16 cellular contexts compared by ENCODE assay signal in the genomic region with DNA sequence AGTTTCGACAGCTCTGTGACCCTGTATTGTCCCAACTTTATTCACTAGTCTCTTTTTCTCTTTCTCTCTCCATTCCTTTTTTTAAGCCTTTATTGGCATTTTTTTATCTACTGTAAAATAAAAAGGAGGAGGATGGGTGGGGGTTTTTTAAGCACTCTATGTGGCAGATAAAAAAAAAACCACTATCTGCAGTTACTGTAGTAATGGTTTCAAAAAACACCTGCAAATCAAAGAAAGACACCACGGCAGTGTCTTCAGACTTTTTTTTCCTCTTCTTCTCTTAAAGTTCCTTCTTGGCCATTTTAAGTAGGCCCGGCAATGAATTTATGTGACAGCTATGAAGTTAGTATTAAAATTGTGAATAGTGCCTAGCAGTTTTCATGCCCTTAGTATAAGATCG. TPM values are rescaled to one million over a fixed set of nuclear protein-coding genes. Genes with fewer than 3 reads are reported as not detected.
A peak's percentile ranks its signal among the peaks of the same experiment; 100 is the strongest.
DNase-seq lines count a peak whose midpoint lies in the region; ATAC-seq and TF ChIP-seq lines count a peak whose summit lies in the region.
"Had no signal": no experiment of that assay in that cellular context is flagged by ENCODE, and none has a peak within 500 bp of the region (broad histone marks: within the 10 kb centered on the region; RNA-seq: fewer than 3 reads in every experiment).

No MANE protein-coding gene starts in this region.

- H3K9ac ChIP-seq in mesenchymal stem cell (ENCODE audit: low read length) = no peak overlapping the region

- no peak overlapping the region for H2BK120ac ChIP-seq in mesenchymal stem cell (ENCODE audit: low read depth, low read length)

- H3K4me2 ChIP-seq in mesenchymal stem cell (ENCODE audit: low read length, poor library complexity, severe bottlenecking) = no peak overlapping the region
- H3K4me2 ChIP-seq: PC-9 had no signal

- peak overlapping the region; percentile 81 for H3K4me3 Mint-ChIP-seq in T-helper 1 cell treated with Interleukin-12 subunit alpha and Interleukin-12 subunit beta and Interleukin-4 antibody, amounts not matched to agents 30 μg/mL and 1 μg/mL, for 36 hours
- H3K4me3 Mint-ChIP-seq in T-cell = peak overlapping the region; percentile 67 to 93 (median 73)
- H3K4me3 Mint-ChIP-seq in effector memory CD8-positive, alpha-beta T cell = peak overlapping the region; percentile 77 to 84
- peak overlapping the region; percentile 88 for H3K4me3 Mint-ChIP-seq in neural crest cell

- H2AK5ac ChIP-seq in mesenchymal stem cell (ENCODE audit: low read length, severe bottlenecking) = no peak overlapping the region

- WGBS in mesenchymal stem cell = 40% methylated on average over 3 of the region's 4 CpGs

- peaks cover 9% of the 10 kb centered on the region for H3K4me1 ChIP-seq in mesenchymal stem cell (ENCODE audit: control insufficient read depth, insufficient read depth, low read depth, low read length)

- H4K8ac ChIP-seq in mesenchymal stem cell (ENCODE audit: low read length) = no peak overlapping the region

- H3K14ac ChIP-seq in mesenchymal stem cell (ENCODE audit: low read length in 2 of 2) = no peak overlapping the region

- no peak overlapping the region for H3K4me3 ChIP-seq in mesenchymal stem cell (ENCODE audit: insufficient read depth in 1 of 2, low read depth in 1 of 2, low read length in 2 of 2)
- H3K4me3 ChIP-seq: PC-9 had no signal

- no peak overlapping the region for H3K27ac ChIP-seq in mesenchymal stem cell (ENCODE audit: low read length, poor library complexity, severe bottlenecking)
- H3K27ac ChIP-seq: 22Rv1, C4-2B, PC-9, transverse colon had no signal

- peaks cover 11% of the 10 kb centered on the region for H3K4me1 Mint-ChIP-seq in T-helper 1 cell treated with Interleukin-12 subunit alpha and Interleukin-12 subunit beta and Interleukin-4 antibody, amounts not matched to agents 30 μg/mL and 1 μg/mL, for 36 hours (ENCODE audit: low read depth)
- H3K4me1 Mint-ChIP-seq in T-cell (peaks cover 16 to 23% (median 17%) of the 10 kb centered on the region in 3 donors), neural crest cell (peaks cover 18% of the 10 kb centered on the region)
- H3K4me1 Mint-ChIP-seq in effector memory CD8-positive, alpha-beta T cell (ENCODE audit: low read depth in 2 of 2) = peaks cover 7 to 10% of the 10 kb centered on the region in 2 donors

- ATAC-seq in T-cell (replicated peaks in 1 of 4) = peak in 1 of 4 experiments; percentile 51
- no peak for ATAC-seq in effector memory CD8-positive, alpha-beta T cell (replicated peaks)
- ATAC-seq in GM18519 (IDR thresholded peaks at IDR 0.05; ENCODE audit: low FRiP score, unreplicated experiment) = no peak

- peak overlapping the region; percentile 79 for H3K27ac Mint-ChIP-seq in T-helper 1 cell treated with Interleukin-12 subunit alpha and Interleukin-12 subunit beta and Interleukin-4 antibody, amounts not matched to agents 30 μg/mL and 1 μg/mL, for 36 hours
- peak overlapping the region; percentile 47 to 73 for H3K27ac Mint-ChIP-seq in T-cell
- H3K27ac Mint-ChIP-seq in effector memory CD8-positive, alpha-beta T cell = peak overlapping the region; percentile 49 to 79
- no peak overlapping the region for H3K27ac Mint-ChIP-seq in neural crest cell (ENCODE audit: unreplicated experiment)

- H2BK15ac ChIP-seq in mesenchymal stem cell (ENCODE audit: low read depth, poor library complexity, severe bottlenecking) = no peak overlapping the region

- H2AFZ ChIP-seq in mesenchymal stem cell (ENCODE audit: low read depth, low read length) = no peak overlapping the region
- H2AFZ ChIP-seq: PC-9 had no signal

- peaks cover 46% of the 10 kb centered on the region for H3K27me3 Mint-ChIP-seq in T-helper 1 cell treated with Interleukin-12 subunit alpha and Interleukin-12 subunit beta and Interleukin-4 antibody, amounts not matched to agents 30 μg/mL and 1 μg/mL, for 36 hours (ENCODE audit: low read depth)
- peaks cover 3 to 38% of the 10 kb centered on the region in 2 donors for H3K27me3 Mint-ChIP-seq in T-cell
- H3K27me3 Mint-ChIP-seq in effector memory CD8-positive, alpha-beta T cell = peaks cover 0 to 32% of the 10 kb centered on the region in 2 donors
- H3K27me3 Mint-ChIP-seq in neural crest cell (ENCODE audit: low read depth) = peaks cover 63% of the 10 kb centered on the region

- H3K36me3 ChIP-seq in mesenchymal stem cell (ENCODE audit: control insufficient read depth in 1 of 2, insufficient read depth in 2 of 2, low read depth in 1 of 2, low read length in 2 of 2) = no peaks in the 10 kb centered on the region
- H3K36me3 ChIP-seq: transverse colon had no signal

- POLR2A ChIA-PET in T-cell (lab: Charles Lee) = no interaction called here

- H3K36me3 Mint-ChIP-seq in T-helper 1 cell treated with Interleukin-12 subunit alpha and Interleukin-12 subunit beta and Interleukin-4 antibody, amounts not matched to agents 30 μg/mL and 1 μg/mL, for 36 hours (ENCODE audit: low read depth) = peaks cover 4% of the 10 kb centered on the region
- H3K36me3 Mint-ChIP-seq in T-cell (no peaks in the 10 kb centered on the region), neural crest cell (ENCODE audit: low read depth) (no peaks in the 10 kb centered on the region)
- H3K36me3 Mint-ChIP-seq in effector memory CD8-positive, alpha-beta T cell (ENCODE audit: insufficient read depth) = no peaks in the 10 kb centered on the region

- H4K91ac ChIP-seq in mesenchymal stem cell (ENCODE audit: low read length) = no peak overlapping the region

- no peak overlapping the region for H3K18ac ChIP-seq in mesenchymal stem cell (ENCODE audit: low read depth in 1 of 2, low read length in 2 of 2)

- H3K27me3 ChIP-seq in mesenchymal stem cell (ENCODE audit: control insufficient read depth in 1 of 2, insufficient read depth in 1 of 2, low read length in 2 of 2) = peaks cover 33 to 40% of the 10 kb centered on the region in 2 experiments

- no peak overlapping the region for H2BK12ac ChIP-seq in mesenchymal stem cell (ENCODE audit: low read length in 2 of 2)

- H3K9me3 ChIP-seq in mesenchymal stem cell (ENCODE audit: control insufficient read depth, low read length) = no peaks in the 10 kb centered on the region
- H3K9me3 ChIP-seq: transverse colon had no signal

- peaks cover 7% of the 10 kb centered on the region for H3K9me3 Mint-ChIP-seq in T-helper 1 cell treated with Interleukin-12 subunit alpha and Interleukin-12 subunit beta and Interleukin-4 antibody, amounts not matched to agents 30 μg/mL and 1 μg/mL, for 36 hours
- H3K9me3 Mint-ChIP-seq in T-cell = peaks cover 5 to 6% (median 5%) of the 10 kb centered on the region in 3 donors
- H3K9me3 Mint-ChIP-seq in effector memory CD8-positive, alpha-beta T cell = no peaks in the 10 kb centered on the region
- peaks cover 2% of the 10 kb centered on the region for H3K9me3 Mint-ChIP-seq in neural crest cell

- H3K4ac ChIP-seq in mesenchymal stem cell (ENCODE audit: low read depth in 1 of 2, low read length in 2 of 2) = no peak overlapping the region

- CTCF ChIA-PET in T-cell (lab: Charles Lee) = interaction anchor here in 1 of 2 donors (1.1 kb wide), 1 partner anchor 48 kb away, joined by 3 read pairs; no protein-coding TSS in a partner anchor

- H3K79me1 ChIP-seq in mesenchymal stem cell (replicated peaks; ENCODE audit: low read length, poor library complexity, severe bottlenecking) = no peaks in the 10 kb centered on the region

- no peak for TF ChIP-seq CTCF in neural crest cell (conservative IDR thresholded peaks at IDR 0.05)

- DNase-seq in T-helper 1 cell (no peak), T-cell (no peak), neural crest cell (ENCODE audit: low read depth, low spot score) (no peak), mesenchymal stem cell (no peak), SHP77 treated with DMSO at 0.1 percent for 48 hours (lab: John Stamatoyannopoulos, UW) (no peak)
- no peak for DNase-seq in effector memory CD8-positive, alpha-beta T cell
- DNase-seq: activated gamma-delta T cell; PC-9; stimulated activated CD4-positive, alpha-beta T cell treated with anti-CD3 and anti-CD28 coated beads, Interleukin-15, amount 100 ng/mL, for 24 hours; transverse colon had no signal

- no peak overlapping the region for H3K23ac ChIP-seq in mesenchymal stem cell (ENCODE audit: low read length in 2 of 2)

- no peak overlapping the region for H2BK5ac ChIP-seq in mesenchymal stem cell (ENCODE audit: low read depth, low read length, poor library complexity, severe bottlenecking)

RNA-seq across cellular contexts. Expression of a gene that starts 1.4 kb away (rescaled TPM):
- 10 to 100 TPM in 1 of 5 donors, 1 to 10 TPM in 4; 7.5 to 16.9 (median 9.2) TPM for total RNA-seq in T-cell
- total RNA-seq in neural crest cell = not detected in 2 replicates
- polyA plus RNA-seq in mesenchymal stem cell (2013, experiment 1 of 2) = not detected
- not detected for polyA plus RNA-seq in mesenchymal stem cell (2013, experiment 2 of 2)
- total RNA-seq: glomerular endothelial cell, NCI-H460, PC-9 had no signal
